Comparison of ENCODE assay signal across 1 cellular context in genomic region chr16:68997564-68997963, GRCh38.
TF ChIP-seq lines count a peak whose summit lies in the region.

No MANE protein-coding gene starts in this region.

TF ChIP-seq in K562, 482 proteins besides CTCF, POLR2A, EP300 and RAD21 (continued from another document):
- no peak for TF ChIP-seq ZNF609 (CRISPR knock-in tag; IDR thresholded peaks at IDR 0.05; ENCODE audit: borderline replicate concordance)
- peak; percentile 67; the same call in 1 of the 2 replicates for TF ChIP-seq MEF2D (tag; conservative IDR thresholded peaks at IDR 0.05; ENCODE audit: low read depth)
- TF ChIP-seq NFYB (IDR thresholded peaks at IDR 0.05; ENCODE audit: extremely low read depth, insufficient read length): no peak
- TF ChIP-seq ZNF644 (tag; IDR thresholded peaks at IDR 0.05; ENCODE audit: low read depth): no peak
- no peak for TF ChIP-seq ZNF507 (tag; conservative IDR thresholded peaks at IDR 0.05)
- TF ChIP-seq, protein P1, sequence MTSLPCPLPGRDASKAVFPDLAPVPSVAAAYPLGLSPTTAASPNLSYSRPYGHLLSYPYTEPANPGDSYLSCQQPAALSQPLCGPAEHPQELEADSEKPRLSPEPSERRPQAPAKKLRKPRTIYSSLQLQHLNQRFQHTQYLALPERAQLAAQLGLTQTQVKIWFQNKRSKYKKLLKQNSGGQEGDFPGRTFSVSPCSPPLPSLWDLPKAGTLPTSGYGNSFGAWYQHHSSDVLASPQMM (CRISPR knock-in tag; IDR thresholded peaks at IDR 0.05): no peak
- no peak for TF ChIP-seq BCOR (IDR thresholded peaks at IDR 0.05)
- TF ChIP-seq, protein P2, sequence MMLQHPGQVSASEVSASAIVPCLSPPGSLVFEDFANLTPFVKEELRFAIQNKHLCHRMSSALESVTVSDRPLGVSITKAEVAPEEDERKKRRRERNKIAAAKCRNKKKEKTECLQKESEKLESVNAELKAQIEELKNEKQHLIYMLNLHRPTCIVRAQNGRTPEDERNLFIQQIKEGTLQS (IDR thresholded peaks at IDR 0.05): no peak
- TF ChIP-seq, protein P2 (CRISPR knock-in tag; conservative IDR thresholded peaks at IDR 0.05): no peak
- no peak for TF ChIP-seq ZNF41 (CRISPR knock-in tag; conservative IDR thresholded peaks at IDR 0.05)
- TF ChIP-seq POLR2AphosphoS5 (IDR thresholded peaks at IDR 0.05; ENCODE audit: control insufficient read depth, insufficient read depth, low read depth, low read length): no peak
- TF ChIP-seq KLF6 (CRISPR knock-in tag; IDR thresholded peaks at IDR 0.05; ENCODE audit: borderline replicate concordance): no peak
- no peak for TF ChIP-seq ZBTB33 (CRISPR knock-in tag; IDR thresholded peaks at IDR 0.05)
- no peak for TF ChIP-seq ZNF274 (IDR thresholded peaks at IDR 0.05; ENCODE audit: borderline replicate concordance, low read depth, low read length)
- no peak for TF ChIP-seq FOXJ3 (CRISPR knock-in tag; IDR thresholded peaks at IDR 0.05)
- TF ChIP-seq TBP (optimal IDR thresholded peaks at IDR 0.05; ENCODE audit: low read depth, low read length): no peak
- TF ChIP-seq SIN3A (IDR thresholded peaks at IDR 0.05; ENCODE audit: borderline replicate concordance in 2 of 2, control insufficient read depth in 1 of 2, low read depth in 2 of 2, low read length in 2 of 2): no peak
- no peak for TF ChIP-seq LCOR (CRISPR knock-in tag; IDR thresholded peaks at IDR 0.05)
- TF ChIP-seq ZNF561 (CRISPR knock-in tag; conservative IDR thresholded peaks at IDR 0.05): no peak
- TF ChIP-seq, protein P3, sequence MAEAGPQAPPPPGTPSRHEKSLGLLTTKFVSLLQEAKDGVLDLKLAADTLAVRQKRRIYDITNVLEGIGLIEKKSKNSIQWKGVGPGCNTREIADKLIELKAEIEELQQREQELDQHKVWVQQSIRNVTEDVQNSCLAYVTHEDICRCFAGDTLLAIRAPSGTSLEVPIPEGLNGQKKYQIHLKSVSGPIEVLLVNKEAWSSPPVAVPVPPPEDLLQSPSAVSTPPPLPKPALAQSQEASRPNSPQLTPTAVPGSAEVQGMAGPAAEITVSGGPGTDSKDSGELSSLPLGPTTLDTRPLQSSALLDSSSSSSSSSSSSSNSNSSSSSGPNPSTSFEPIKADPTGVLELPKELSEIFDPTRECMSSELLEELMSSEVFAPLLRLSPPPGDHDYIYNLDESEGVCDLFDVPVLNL (CRISPR knock-in tag; IDR thresholded peaks at IDR 0.05; ENCODE audit: low read depth): no peak
- no peak for TF ChIP-seq MEIS2 (IDR thresholded peaks at IDR 0.05; ENCODE audit: partially characterized antibody)
- TF ChIP-seq ZNF184 (CRISPR knock-in tag; IDR thresholded peaks at IDR 0.05): no peak
- TF ChIP-seq PTRF (tag; IDR thresholded peaks at IDR 0.05): peak; percentile 65; the same call in 1 of the 2 replicates
- no peak for TF ChIP-seq NR4A1 (CRISPR knock-in tag; IDR thresholded peaks at IDR 0.05)
- TF ChIP-seq NR4A1 (tag; IDR thresholded peaks at IDR 0.05): peak; percentile 78
- no peak for TF ChIP-seq MCM3 (IDR thresholded peaks at IDR 0.05)
- TF ChIP-seq TAF15 (IDR thresholded peaks at IDR 0.05; ENCODE audit: low read depth, low read length): no peak
- no peak for TF ChIP-seq CHCHD3 (CRISPR knock-in tag; IDR thresholded peaks at IDR 0.05)
- TF ChIP-seq JUNB (CRISPR knock-in tag; conservative IDR thresholded peaks at IDR 0.05): no peak
- no peak for TF ChIP-seq THRA (IDR thresholded peaks at IDR 0.05)
- TF ChIP-seq ZC3H8 (IDR thresholded peaks at IDR 0.05): no peak
- TF ChIP-seq HBP1 (CRISPR knock-in tag; IDR thresholded peaks at IDR 0.05): no peak
- TF ChIP-seq, protein P4, sequence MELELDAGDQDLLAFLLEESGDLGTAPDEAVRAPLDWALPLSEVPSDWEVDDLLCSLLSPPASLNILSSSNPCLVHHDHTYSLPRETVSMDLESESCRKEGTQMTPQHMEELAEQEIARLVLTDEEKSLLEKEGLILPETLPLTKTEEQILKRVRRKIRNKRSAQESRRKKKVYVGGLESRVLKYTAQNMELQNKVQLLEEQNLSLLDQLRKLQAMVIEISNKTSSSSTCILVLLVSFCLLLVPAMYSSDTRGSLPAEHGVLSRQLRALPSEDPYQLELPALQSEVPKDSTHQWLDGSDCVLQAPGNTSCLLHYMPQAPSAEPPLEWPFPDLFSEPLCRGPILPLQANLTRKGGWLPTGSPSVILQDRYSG (tag; conservative IDR thresholded peaks at IDR 0.05; ENCODE audit: low read depth): no peak
- no peak for TF ChIP-seq MTF1 (CRISPR knock-in tag; IDR thresholded peaks at IDR 0.05; ENCODE audit: borderline replicate concordance)
- no peak for TF ChIP-seq HMG20B (CRISPR knock-in tag; IDR thresholded peaks at IDR 0.05)
- TF ChIP-seq DPF2 (IDR thresholded peaks at IDR 0.05): no peak
- TF ChIP-seq, protein P5, sequence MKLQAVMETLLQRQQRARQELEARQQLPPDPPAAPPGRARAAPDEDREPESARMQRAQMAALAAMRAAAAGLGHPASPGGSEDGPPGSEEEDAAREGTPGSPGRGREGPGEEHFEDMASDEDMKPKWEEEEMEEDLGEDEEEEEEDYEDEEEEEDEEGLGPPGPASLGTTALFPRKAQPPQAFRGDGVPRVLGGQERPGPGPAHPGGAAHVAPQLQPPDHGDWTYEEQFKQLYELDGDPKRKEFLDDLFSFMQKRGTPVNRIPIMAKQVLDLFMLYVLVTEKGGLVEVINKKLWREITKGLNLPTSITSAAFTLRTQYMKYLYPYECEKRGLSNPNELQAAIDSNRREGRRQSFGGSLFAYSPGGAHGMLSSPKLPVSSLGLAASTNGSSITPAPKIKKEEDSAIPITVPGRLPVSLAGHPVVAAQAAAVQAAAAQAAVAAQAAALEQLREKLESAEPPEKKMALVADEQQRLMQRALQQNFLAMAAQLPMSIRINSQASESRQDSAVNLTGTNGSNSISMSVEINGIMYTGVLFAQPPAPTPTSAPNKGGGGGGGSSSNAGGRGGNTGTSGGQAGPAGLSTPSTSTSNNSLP (IDR thresholded peaks at IDR 0.05; ENCODE audit: borderline replicate concordance, low read depth, low read length): no peak
- TF ChIP-seq, protein P6, sequence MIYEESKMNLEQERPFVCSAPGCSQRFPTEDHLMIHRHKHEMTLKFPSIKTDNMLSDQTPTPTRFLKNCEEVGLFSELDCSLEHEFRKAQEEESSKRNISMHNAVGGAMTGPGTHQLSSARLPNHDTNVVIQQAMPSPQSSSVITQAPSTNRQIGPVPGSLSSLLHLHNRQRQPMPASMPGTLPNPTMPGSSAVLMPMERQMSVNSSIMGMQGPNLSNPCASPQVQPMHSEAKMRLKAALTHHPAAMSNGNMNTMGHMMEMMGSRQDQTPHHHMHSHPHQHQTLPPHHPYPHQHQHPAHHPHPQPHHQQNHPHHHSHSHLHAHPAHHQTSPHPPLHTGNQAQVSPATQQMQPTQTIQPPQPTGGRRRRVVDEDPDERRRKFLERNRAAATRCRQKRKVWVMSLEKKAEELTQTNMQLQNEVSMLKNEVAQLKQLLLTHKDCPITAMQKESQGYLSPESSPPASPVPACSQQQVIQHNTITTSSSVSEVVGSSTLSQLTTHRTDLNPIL (CRISPR knock-in tag; IDR thresholded peaks at IDR 0.05): no peak
- TF ChIP-seq RBM15 (IDR thresholded peaks at IDR 0.05; ENCODE audit: insufficient read depth, low read length): no peak
- no peak for TF ChIP-seq ZBED1 (IDR thresholded peaks at IDR 0.05)
- TF ChIP-seq SREBF2 (CRISPR knock-in tag; IDR thresholded peaks at IDR 0.05): no peak
- no peak for TF ChIP-seq RFX7 (CRISPR knock-in tag; IDR thresholded peaks at IDR 0.05)
- TF ChIP-seq C11orf30 (IDR thresholded peaks at IDR 0.05; ENCODE audit: low read depth): no peak
- TF ChIP-seq NCOA6 (IDR thresholded peaks at IDR 0.05): no peak
- no peak for TF ChIP-seq ZNF23 (CRISPR knock-in tag; IDR thresholded peaks at IDR 0.05)
- TF ChIP-seq HDAC6 (IDR thresholded peaks at IDR 0.05; ENCODE audit: low read depth, low read length): no peak
